24 cellular contexts compared by ENCODE assay signal in genomic region chr15:25332306-25332705, GRCh38.
A peak's percentile ranks its signal among the peaks of the same experiment; 100 is the strongest.
DNase-seq lines count a peak whose midpoint lies in the region; ATAC-seq, FAIRE-seq and TF ChIP-seq lines count a peak whose summit lies in the region.
"Had no signal": no experiment of that assay in that cellular context is flagged by ENCODE, and none has a peak within 500 bp of the region (broad histone marks: within the 10 kb centered on the region; RNA-seq: fewer than 3 reads in every experiment).

No MANE protein-coding gene starts in this region.

- no peak overlapping the region for H2BK120ac ChIP-seq in mesenchymal stem cell (ENCODE audit: low read depth, low read length)

- H3K18ac ChIP-seq in mesenchymal stem cell (ENCODE audit: low read depth in 1 of 2, low read length in 2 of 2) = no peak overlapping the region

- no peak for DNase-seq in activated naive CD8-positive, alpha-beta T cell treated with anti-CD3 and anti-CD28 coated beads, Interleukin-2, amount 50 U/mL, for 24 hours
- DNase-seq in activated naive CD8-positive, alpha-beta T cell treated with anti-CD3 and anti-CD28 coated beads for 36 hours = no peak
- DNase-seq in K562 (ENCODE audit: extremely low read depth in 1 of 4, low spot score in 3 of 4) (no peak), mesenchymal stem cell (no peak), brain microvascular endothelial cell (no peak), pons (ENCODE audit: low spot score) (no peak)
- DNase-seq in stimulated activated effector memory CD8-positive, alpha-beta T cell treated with anti-CD3 and anti-CD28 coated beads, Interleukin-12 subunit alpha, Interleukin-12 subunit beta, amount 100 ng/mL, for 72 hours (ENCODE audit: low spot score in 2 of 2) = no peak
- DNase-seq: AML-193; Caco-2; Calu3; CD4-positive, alpha-beta T cell; CD8-positive, alpha-beta T cell; DMS79 treated with DMSO at 0.1 percent for 48 hours; GF-D8 had no signal

- peaks cover 78% of the 10 kb centered on the region for H3K36me3 Mint-ChIP-seq in activated naive CD8-positive, alpha-beta T cell treated with anti-CD3 and anti-CD28 coated beads, Interleukin-2, amount 50 U/mL, for 24 hours (ENCODE audit: low read depth)
- H3K36me3 Mint-ChIP-seq in activated naive CD8-positive, alpha-beta T cell treated with anti-CD3 and anti-CD28 coated beads for 36 hours = peaks cover 84% of the 10 kb centered on the region
- H3K36me3 Mint-ChIP-seq in stimulated activated effector memory CD8-positive, alpha-beta T cell treated with anti-CD3 and anti-CD28 coated beads, Interleukin-12 subunit alpha, Interleukin-12 subunit beta, amount 100 ng/mL, for 72 hours = peaks cover 29% of the 10 kb centered on the region

- no TSS peak for BruUV-seq in K562 (replicated peaks; lab: Mats Ljungman, UMichigan)

- H2BK15ac ChIP-seq in mesenchymal stem cell (ENCODE audit: low read depth, poor library complexity, severe bottlenecking) = no peak overlapping the region

- TF ChIP-seq CTCF in K562 (IDR thresholded peaks at IDR 0.05 in 2 of 3, conservative IDR thresholded peaks at IDR 0.05 in 1 of 3; ENCODE audit: insufficient read depth in 2 of 3, low read depth in 1 of 3, low read length in 3 of 3) (no peak), brain microvascular endothelial cell (IDR thresholded peaks at IDR 0.05; ENCODE audit: low read depth, low read length, missing control alignments) (no peak)

- peaks cover 27% of the 10 kb centered on the region for H3K9me3 Mint-ChIP-seq in activated naive CD8-positive, alpha-beta T cell treated with anti-CD3 and anti-CD28 coated beads, Interleukin-2, amount 50 U/mL, for 24 hours
- peaks cover 24% of the 10 kb centered on the region for H3K9me3 Mint-ChIP-seq in activated naive CD8-positive, alpha-beta T cell treated with anti-CD3 and anti-CD28 coated beads for 36 hours
- peaks cover 3% of the 10 kb centered on the region for H3K9me3 Mint-ChIP-seq in stimulated activated effector memory CD8-positive, alpha-beta T cell treated with anti-CD3 and anti-CD28 coated beads, Interleukin-12 subunit alpha, Interleukin-12 subunit beta, amount 100 ng/mL, for 72 hours

- no peak overlapping the region for H3K9ac ChIP-seq in K562 (ENCODE audit: insufficient read depth in 1 of 2, low read depth in 2 of 2, low read length in 2 of 2)
- H3K9ac ChIP-seq in mesenchymal stem cell (ENCODE audit: low read length) = no peak overlapping the region
- H3K9ac ChIP-seq: BLaER1 treated with 17β-estradiol and CSF1 and Interleukin-3, amounts not matched to agents 10 nM and 100 nM had no signal

- no peak overlapping the region for H2AK5ac ChIP-seq in mesenchymal stem cell (ENCODE audit: low read length, severe bottlenecking)

- no peak for TF ChIP-seq EP300 in K562 (IDR thresholded peaks at IDR 0.05; ENCODE audit: low read length)

- no peak overlapping the region for H3K4ac ChIP-seq in mesenchymal stem cell (ENCODE audit: low read depth in 1 of 2, low read length in 2 of 2)

- H3K9me1 ChIP-seq in K562 (ENCODE audit: control insufficient read depth, insufficient read depth, low read length) = no peaks in the 10 kb centered on the region

- no peaks in the 10 kb centered on the region for H3K27me3 ChIP-seq in K562 (ENCODE audit: control insufficient read depth in 2 of 2, insufficient read depth in 2 of 2, low read length in 2 of 2)
- H3K27me3 ChIP-seq in mesenchymal stem cell (ENCODE audit: control insufficient read depth in 1 of 2, insufficient read depth in 1 of 2, low read length in 2 of 2) = no peaks in the 10 kb centered on the region
- H3K27me3 ChIP-seq in brain microvascular endothelial cell (replicated peaks) = no peaks in the 10 kb centered on the region
- H3K27me3 ChIP-seq: BLaER1 treated with 17β-estradiol and CSF1 and Interleukin-3, amounts not matched to agents 10 nM and 100 nM had no signal

- peaks cover 22% of the 10 kb centered on the region for H3K4me1 Mint-ChIP-seq in activated naive CD8-positive, alpha-beta T cell treated with anti-CD3 and anti-CD28 coated beads, Interleukin-2, amount 50 U/mL, for 24 hours
- peaks cover 6% of the 10 kb centered on the region for H3K4me1 Mint-ChIP-seq in activated naive CD8-positive, alpha-beta T cell treated with anti-CD3 and anti-CD28 coated beads for 36 hours
- peaks cover 13% of the 10 kb centered on the region for H3K4me1 Mint-ChIP-seq in stimulated activated effector memory CD8-positive, alpha-beta T cell treated with anti-CD3 and anti-CD28 coated beads, Interleukin-12 subunit alpha, Interleukin-12 subunit beta, amount 100 ng/mL, for 72 hours

- TF ChIP-seq RAD21 in K562 (CRISPR knock-in tag; conservative IDR thresholded peaks at IDR 0.05 in 1 of 2, IDR thresholded peaks at IDR 0.05 in 1 of 2) = no peak

- H3K27me3 Mint-ChIP-seq in activated naive CD8-positive, alpha-beta T cell treated with anti-CD3 and anti-CD28 coated beads, Interleukin-2, amount 50 U/mL, for 24 hours = no peaks in the 10 kb centered on the region
- no peaks in the 10 kb centered on the region for H3K27me3 Mint-ChIP-seq in activated naive CD8-positive, alpha-beta T cell treated with anti-CD3 and anti-CD28 coated beads for 36 hours
- H3K27me3 Mint-ChIP-seq: B cell; CD4-positive, alpha-beta T cell had no signal

- peaks cover 11% of the 10 kb centered on the region; the same call in 2 of the 3 replicates for H3K36me3 ChIP-seq in K562 (ENCODE audit: control insufficient read depth, insufficient read depth, low read length)
- H3K36me3 ChIP-seq in mesenchymal stem cell (ENCODE audit: control insufficient read depth in 1 of 2, insufficient read depth in 2 of 2, low read depth in 1 of 2, low read length in 2 of 2) = peaks cover 2 to 55% of the 10 kb centered on the region in 2 experiments
- H3K36me3 ChIP-seq in brain microvascular endothelial cell (replicated peaks) = no peaks in the 10 kb centered on the region

- H3K4me1 ChIP-seq in K562 (replicated peaks in 1 of 2; ENCODE audit: control insufficient read depth in 2 of 2, insufficient read depth in 2 of 2, low read length in 2 of 2) (no peaks in the 10 kb centered on the region), mesenchymal stem cell (ENCODE audit: control insufficient read depth, insufficient read depth, low read depth, low read length) (peaks cover 3% of the 10 kb centered on the region)
- H3K4me1 ChIP-seq: A549 had no signal

- H4K91ac ChIP-seq in mesenchymal stem cell (ENCODE audit: low read length) = no peak overlapping the region

- H2BK5ac ChIP-seq in mesenchymal stem cell (ENCODE audit: low read depth, low read length, poor library complexity, severe bottlenecking) = no peak overlapping the region

- no peak overlapping the region for H3K27ac ChIP-seq in K562 (ENCODE audit: extremely low read depth, low read depth, low read length)
- H3K27ac ChIP-seq in mesenchymal stem cell (ENCODE audit: low read length, poor library complexity, severe bottlenecking) = peak overlapping the region; percentile 63
- no peak overlapping the region for H3K27ac ChIP-seq in brain microvascular endothelial cell
- H3K27ac ChIP-seq: 22Rv1; A549; BLaER1 treated with 17β-estradiol and CSF1 and Interleukin-3, amounts not matched to agents 10 nM and 100 nM; C4-2B had no signal

- ATAC-seq in activated naive CD8-positive, alpha-beta T cell treated with anti-CD3 and anti-CD28 coated beads, Interleukin-2, amount 50 U/mL, for 24 hours = no peak
- ATAC-seq in K562 (peak; percentile 11; the same call in 2 of the 3 replicates), HG02763 (IDR thresholded peaks at IDR 0.05; ENCODE audit: unreplicated experiment) (no peak)
- no peak for ATAC-seq in stimulated activated effector memory CD8-positive, alpha-beta T cell treated with anti-CD3 and anti-CD28 coated beads, Interleukin-12 subunit alpha, Interleukin-12 subunit beta, amount 100 ng/mL, for 72 hours
- ATAC-seq: A549; CD8-positive, alpha-beta T cell had no signal

- TF ChIP-seq POLR2A in K562 (conservative IDR thresholded peaks at IDR 0.05) = no peak

- no peaks in the 10 kb centered on the region for H3K79me2 ChIP-seq in K562 (ENCODE audit: control insufficient read depth, insufficient read depth, low read length)

- no peak overlapping the region for H3K4me2 ChIP-seq in K562 (ENCODE audit: insufficient read depth, low read length)
- no peak overlapping the region for H3K4me2 ChIP-seq in mesenchymal stem cell (ENCODE audit: low read length, poor library complexity, severe bottlenecking)
- H3K4me2 ChIP-seq: A549 had no signal

- CTCF ChIA-PET in K562 (lab: Yijun Ruan, JAX; ENCODE audit: low intra/inter-chr PET ratio) = no interaction called here

- H3K27ac Mint-ChIP-seq in activated naive CD8-positive, alpha-beta T cell treated with anti-CD3 and anti-CD28 coated beads, Interleukin-2, amount 50 U/mL, for 24 hours = peak overlapping the region; percentile 4
- H3K27ac Mint-ChIP-seq in activated naive CD8-positive, alpha-beta T cell treated with anti-CD3 and anti-CD28 coated beads for 36 hours = no peak overlapping the region
- peak overlapping the region; percentile 7 for H3K27ac Mint-ChIP-seq in stimulated activated effector memory CD8-positive, alpha-beta T cell treated with anti-CD3 and anti-CD28 coated beads, Interleukin-12 subunit alpha, Interleukin-12 subunit beta, amount 100 ng/mL, for 72 hours
- H3K27ac Mint-ChIP-seq: B cell; CD4-positive, alpha-beta T cell; CD8-positive, alpha-beta T cell had no signal

- POLR2A ChIA-PET in K562 (lab: Yijun Ruan, JAX) = interaction anchor here (1.2 kb wide), 1 partner anchor 26 kb away, joined by 4 read pairs; no protein-coding TSS in a partner anchor

- no peak overlapping the region for H2BK12ac ChIP-seq in mesenchymal stem cell (ENCODE audit: low read length in 2 of 2)

- no peak overlapping the region for H4K8ac ChIP-seq in mesenchymal stem cell (ENCODE audit: low read length)

- no peaks in the 10 kb centered on the region for H4K20me1 ChIP-seq in K562 (replicated peaks; ENCODE audit: control insufficient read depth, insufficient read depth, low read length)
- H4K20me1 ChIP-seq: BLaER1 treated with 17β-estradiol and CSF1 and Interleukin-3, amounts not matched to agents 10 nM and 100 nM had no signal

- in situ Hi-C loops in K562 (cut with MboI) (no loop called here), brain microvascular endothelial cell (cut with HindIII; ENCODE audit: low pct_ligation_motif_present, low sequenced_read_pairs) (no loop called here)

- H3K14ac ChIP-seq in mesenchymal stem cell (ENCODE audit: low read length in 2 of 2) = no peak overlapping the region

- H2AFZ ChIP-seq in K562 (ENCODE audit: low read depth, low read length) (no peak overlapping the region), mesenchymal stem cell (ENCODE audit: low read depth, low read length) (no peak overlapping the region)

- no peak overlapping the region for H3K4me3 Mint-ChIP-seq in activated naive CD8-positive, alpha-beta T cell treated with anti-CD3 and anti-CD28 coated beads, Interleukin-2, amount 50 U/mL, for 24 hours
- no peak overlapping the region for H3K4me3 Mint-ChIP-seq in activated naive CD8-positive, alpha-beta T cell treated with anti-CD3 and anti-CD28 coated beads for 36 hours
- H3K4me3 Mint-ChIP-seq in stimulated activated effector memory CD8-positive, alpha-beta T cell treated with anti-CD3 and anti-CD28 coated beads, Interleukin-12 subunit alpha, Interleukin-12 subunit beta, amount 100 ng/mL, for 72 hours = no peak overlapping the region
- H3K4me3 Mint-ChIP-seq: B cell; CD4-positive, alpha-beta T cell; CD8-positive, alpha-beta T cell had no signal

- H3K4me3 ChIP-seq in K562 = no peak overlapping the region
- H3K4me3 ChIP-seq in mesenchymal stem cell (ENCODE audit: insufficient read depth in 1 of 2, low read depth in 1 of 2, low read length in 2 of 2) = no peak overlapping the region
- H3K4me3 ChIP-seq in brain microvascular endothelial cell (ENCODE audit: low read depth, low read length) = no peak overlapping the region
- H3K4me3 ChIP-seq: A549; BLaER1 treated with 17β-estradiol and CSF1 and Interleukin-3, amounts not matched to agents 10 nM and 100 nM had no signal

- no peaks in the 10 kb centered on the region for H3K9me3 ChIP-seq in K562 (replicated peaks; ENCODE audit: control insufficient read depth, insufficient read depth, low read depth, low read length)
- H3K9me3 ChIP-seq in mesenchymal stem cell (ENCODE audit: control insufficient read depth, low read length) = peaks cover 7% of the 10 kb centered on the region
- H3K9me3 ChIP-seq: A549, Caco-2 had no signal

- H3K79me1 ChIP-seq in mesenchymal stem cell (replicated peaks; ENCODE audit: low read length, poor library complexity, severe bottlenecking) = peaks cover 18% of the 10 kb centered on the region

- H3K23ac ChIP-seq in mesenchymal stem cell (ENCODE audit: low read length in 2 of 2) = no peak overlapping the region

- FAIRE-seq in K562 (lab: Jason Lieb, UNC) = no peak
- FAIRE-seq: A549, D721Med, G401.6, GM12891, GM19239 had no signal

- intact Hi-C loops in K562 (cut with micrococcal nuclease) = no loop called here

- WGBS in K562 (ENCODE audit: insufficient coverage, low coverage, missing lambda C conversion rate) = 69% methylated on average over 2 of the region's 2 CpGs
- whole genome bisulfite sequencing in mesenchymal stem cell = 100% methylated on average over 1 of the region's 2 CpGs
